ENCODE assay signal across 8 cellular contexts in genomic region chr10:32256613-32257437, GRCh38.
DNase-seq lines count a peak whose midpoint lies in the region; ATAC-seq and TF ChIP-seq lines count a peak whose summit lies in the region.

No MANE protein-coding gene starts in this region.

- no peaks in the 10 kb centered on the region for H3K79me2 ChIP-seq in Loucy (ENCODE audit: insufficient read depth, low read length)

- no peak overlapping the region for H3K27ac ChIP-seq in left lung

- no peaks in the 10 kb centered on the region for H3K9me2 ChIP-seq in Loucy (replicated peaks; ENCODE audit: low read depth, low read length)

- intact Hi-C loops in left lung (cut with DNase I) = loop anchor here in 1 of 2 donors (10.0 kb wide), 1 partner anchor 88 kb away; the partner anchor contains the start of gene EPC1

- no peaks in the 10 kb centered on the region for H3F3A ChIP-seq in Loucy (ENCODE audit: low read depth)

- H3K4me3 ChIP-seq in Loucy (ENCODE audit: low read length, poor library complexity, severe bottlenecking) = peak overlapping the region; percentile 47
- H3K4me3 ChIP-seq in left lung = no peak overlapping the region

- H3K9ac ChIP-seq in Loucy (ENCODE audit: low read depth, low read length, poor library complexity, severe bottlenecking) = no peak overlapping the region

- H3K27me3 ChIP-seq in Loucy (ENCODE audit: insufficient read depth, low read length, poor library complexity, severe bottlenecking) (no peaks in the 10 kb centered on the region), left lung (no peaks in the 10 kb centered on the region)

- H3K4me1 ChIP-seq in Loucy (ENCODE audit: insufficient read depth, low read length, poor library complexity, severe bottlenecking) = no peaks in the 10 kb centered on the region
- H3K4me1 ChIP-seq in left lung = peaks cover 0 to 9% of the 10 kb centered on the region in 2 donors

- ATAC-seq in GM21515 (IDR thresholded peaks at IDR 0.05; ENCODE audit: unreplicated experiment) (peak; percentile 66), left lung (peak; percentile 93)
- ATAC-seq in activated CD4-positive, CD25-positive, alpha-beta regulatory T cell treated with anti-CD3 and anti-CD28 coated beads, Interleukin-2, amount 50 U/mL, for 24 hours = peak; percentile 69 to 74

- H3K9me3 ChIP-seq in Loucy (ENCODE audit: insufficient read depth, low read depth, low read length) (no peaks in the 10 kb centered on the region), left lung (no peaks in the 10 kb centered on the region)

- H4K20me1 ChIP-seq in Loucy (ENCODE audit: insufficient read depth, low read length, poor library complexity, severe bottlenecking) = no peaks in the 10 kb centered on the region

- H2AFZ ChIP-seq in Loucy (ENCODE audit: low read length) = peak overlapping the region; percentile 98

- TF ChIP-seq CTCF in Loucy (conservative IDR thresholded peaks at IDR 0.05; ENCODE audit: low read length) = peak; percentile 96
- peak; percentile 82 to 89 for TF ChIP-seq CTCF in left lung (IDR thresholded peaks at IDR 0.05)

- peak overlapping the region; percentile 59 for H3K4me2 ChIP-seq in Loucy (ENCODE audit: low read depth, low read length, poor library complexity, severe bottlenecking)

- H3K36me3 ChIP-seq in Loucy (ENCODE audit: insufficient read depth, low read length) (no peaks in the 10 kb centered on the region), left lung (no peaks in the 10 kb centered on the region)

- DNase-seq in D341Med (ENCODE audit: low spot score) (peak; percentile 76), left lung (peak in 1 of 2 donors; percentile 60), kidney glomerular epithelial cell (lab: John Stamatoyannopoulos, UW) (no peak)
- DNase-seq in central memory CD4-positive, alpha-beta T cell = peak; percentile 55
- peak; percentile 43 to 47 for DNase-seq in stimulated activated CD4-positive, alpha-beta T cell treated with anti-CD3 and anti-CD28 coated beads, Interleukin-4, amount 100 ng/mL, for 48 hours (ENCODE audit: low read depth in 2 of 2)
